In genomic region chr10:112950714-112951348, GRCh38 we compare ENCODE assay signal across 2 cellular contexts.
TF ChIP-seq lines count a peak whose summit lies in the region.

No MANE protein-coding gene starts in this region.

TF ChIP-seq in IMR-90, 13 proteins besides CTCF, POLR2A, EP300 and RAD21 (continued from another document):
- no peak for TF ChIP-seq ELK1 (IDR thresholded peaks at IDR 0.05; ENCODE audit: borderline replicate concordance, low read depth, low read length)
- TF ChIP-seq MXI1 (IDR thresholded peaks at IDR 0.05; ENCODE audit: borderline replicate concordance, low read depth, low read length) = no peak
- TF ChIP-seq FOS (IDR thresholded peaks at IDR 0.05; ENCODE audit: low read depth, low read length) = no peak
- TF ChIP-seq SMC3 (IDR thresholded peaks at IDR 0.05; ENCODE audit: low read depth, low read length) = no peak
- no peak for TF ChIP-seq CHD1 (IDR thresholded peaks at IDR 0.05; ENCODE audit: low read depth, low read length)
- TF ChIP-seq MAFK (IDR thresholded peaks at IDR 0.05; ENCODE audit: low read depth, low read length) = no peak
- TF ChIP-seq NFE2L2 (IDR thresholded peaks at IDR 0.05; ENCODE audit: low read depth, low read length) = no peak
- no peak for TF ChIP-seq CEBPB (IDR thresholded peaks at IDR 0.05; ENCODE audit: low read depth, low read length)
- no peak for TF ChIP-seq USF2 (IDR thresholded peaks at IDR 0.05; ENCODE audit: low read depth, low read length)
- no peak for TF ChIP-seq MAZ (IDR thresholded peaks at IDR 0.05; ENCODE audit: borderline replicate concordance, low read depth, low read length)
- no peak for TF ChIP-seq RCOR1 (IDR thresholded peaks at IDR 0.05; ENCODE audit: insufficient replicate concordance, low read length)
- no peak for TF ChIP-seq RFX5 (IDR thresholded peaks at IDR 0.05; ENCODE audit: low read depth, low read length)

TF ChIP-seq in WTC11, 78 proteins besides CTCF, POLR2A, EP300 and RAD21 (continued from another document):
- TF ChIP-seq ATF6 (CRISPR knock-in tag; IDR thresholded peaks at IDR 0.05) = no peak
